In the genomic region with DNA sequence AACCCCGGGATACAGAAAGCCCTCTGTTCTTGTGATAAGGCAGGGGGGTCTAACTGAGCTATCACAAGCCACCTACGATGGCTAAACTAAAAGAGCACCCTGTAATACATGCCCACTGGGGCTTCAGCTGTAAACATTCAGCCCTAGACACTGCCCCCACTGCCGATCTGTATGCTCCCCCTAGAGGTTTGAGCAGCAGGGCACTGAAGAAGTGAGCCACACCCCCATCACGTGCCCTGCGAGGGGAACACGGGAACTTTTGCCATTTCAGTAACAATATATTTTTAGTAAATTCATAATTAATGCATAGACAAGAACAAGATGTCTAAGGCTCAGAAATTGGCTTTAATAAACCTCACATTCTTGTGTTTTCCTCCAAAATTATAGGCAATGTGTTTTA, we compare ENCODE assay signal across 16 cellular contexts.
DNase-seq lines count a peak whose midpoint lies in the region; ATAC-seq, FAIRE-seq and TF ChIP-seq lines count a peak whose summit lies in the region.
"Had no signal": no experiment of that assay in that cellular context is flagged by ENCODE, and none has a peak within 500 bp of the region (broad histone marks: within the 10 kb centered on the region; RNA-seq: fewer than 3 reads in every experiment).

No MANE protein-coding gene starts in this region.

- H3K36me3 ChIP-seq in GM12878 (ENCODE audit: control insufficient read depth in 2 of 2, insufficient read depth in 2 of 2, low read length in 1 of 2) (no peaks in the 10 kb centered on the region), ascending aorta (no peaks in the 10 kb centered on the region)
- H3K36me3 ChIP-seq: SJCRH30 had no signal

- no peak for TF ChIP-seq EP300 in GM12878 (IDR thresholded peaks at IDR 0.05; ENCODE audit: borderline replicate concordance in 1 of 2, control insufficient read depth in 1 of 2, low read depth in 2 of 2, low read length in 2 of 2)

- no peak for TF ChIP-seq CTCF in activated CD8-positive, alpha-beta T cell treated with anti-CD3 and anti-CD28 coated beads for 36 hours (IDR thresholded peaks at IDR 0.05)
- 0 out of 6 replicates have a peak, but pooled peaks of 1 of the 3 experiments have one; percentile 20 for TF ChIP-seq CTCF in GM12878 (IDR thresholded peaks at IDR 0.05 in 2 of 3, conservative IDR thresholded peaks at IDR 0.05 in 1 of 3; ENCODE audit: control insufficient read depth in 2 of 3, extremely low read depth in 1 of 3, insufficient read depth in 1 of 3, low read depth in 3 of 3, low read length in 3 of 3)
- peak; percentile 27 for TF ChIP-seq CTCF in progenitor cell of endocrine pancreas (IDR thresholded peaks at IDR 0.05; ENCODE audit: unreplicated experiment)
- no peak for TF ChIP-seq CTCF in ascending aorta (IDR thresholded peaks at IDR 0.05)

- no peak overlapping the region for H2AFZ ChIP-seq in GM12878 (ENCODE audit: control insufficient read depth, low read depth, low read length)

- FAIRE-seq in GM12878 (lab: Jason Lieb, UNC): no peak
- FAIRE-seq: colon, islet of Langerhans had no signal

- intact Hi-C loops in activated CD8-positive, alpha-beta T cell treated with anti-CD3 and anti-CD28 coated beads for 36 hours (cut with micrococcal nuclease): no loop called here
- intact Hi-C loops in GM12878 (cut with micrococcal nuclease; ENCODE audit: unreplicated experiment): no loop called here
- intact Hi-C loops in ascending aorta (cut with DNase I): no loop called here

- WGBS in GM12878 (ENCODE audit: insufficient coverage, insufficient replicate concordance, low lambda C conversion rate, missing lambda C conversion rate): 2% methylated on average over 6 of the region's 6 CpGs

- in situ Hi-C loops in GM12878 (cut with MboI): no loop called here

- no peaks in the 10 kb centered on the region for H3K9me3 ChIP-seq in GM12878 (replicated peaks; ENCODE audit: control insufficient read depth, insufficient read depth, low read length)
- H3K9me3 ChIP-seq in ascending aorta: no peaks in the 10 kb centered on the region
- H3K9me3 ChIP-seq: SJCRH30 had no signal

- H3K27ac Mint-ChIP-seq in activated CD8-positive, alpha-beta T cell treated with anti-CD3 and anti-CD28 coated beads for 36 hours: no peak overlapping the region
- no peak overlapping the region for H3K27ac Mint-ChIP-seq in activated CD8-positive, alpha-beta T cell treated with anti-CD3 and anti-CD28 coated beads, Interleukin-2, amount 10 ng/mL, durations not matched to agents 7 days and 5 days
- H3K27ac Mint-ChIP-seq in progenitor cell of endocrine pancreas: no peak overlapping the region
- H3K27ac Mint-ChIP-seq: naive thymus-derived CD4-positive, alpha-beta T cell; type B pancreatic cell had no signal

- CTCF ChIA-PET in activated CD8-positive, alpha-beta T cell treated with anti-CD3 and anti-CD28 coated beads for 36 hours (lab: Charles Lee): interaction anchor here (2.5 kb wide), 1 partner anchor 238 kb away, joined by 11 read pairs; no protein-coding TSS in a partner anchor
- CTCF ChIA-PET in activated CD8-positive, alpha-beta T cell treated with anti-CD3 and anti-CD28 coated beads, Interleukin-2, amount 10 ng/mL, durations not matched to agents 7 days and 5 days (lab: Charles Lee): no interaction called here
- CTCF ChIA-PET in GM12878 (lab: Yijun Ruan, JAX): no interaction called here

- H3K27me3 ChIP-seq in GM12878 (replicated peaks in 1 of 2; ENCODE audit: control insufficient read depth in 2 of 2, insufficient read depth in 2 of 2, low read length in 1 of 2): no peaks in the 10 kb centered on the region; a peak in 1 of 4 replicates
- no peaks in the 10 kb centered on the region for H3K27me3 ChIP-seq in ascending aorta
- H3K27me3 ChIP-seq: SJCRH30 had no signal

- peak; percentile 7 for DNase-seq in activated CD8-positive, alpha-beta T cell treated with anti-CD3 and anti-CD28 coated beads for 36 hours
- DNase-seq in activated CD8-positive, alpha-beta T cell treated with anti-CD3 and anti-CD28 coated beads, Interleukin-2, amount 10 ng/mL, durations not matched to agents 7 days and 5 days: no peak
- DNase-seq in NAMALWA (ENCODE audit: low spot score) (peak; percentile 35), GM12878 (ENCODE audit: low read depth, low spot score) (no peak), progenitor cell of endocrine pancreas (ENCODE audit: low spot score, unreplicated experiment) (no peak), GM19240 (ENCODE audit: insufficient read length, low spot score) (no peak), ascending aorta (ENCODE audit: low spot score in 2 of 2) (no peak), hippocampal formation (lab: John Stamatoyannopoulos, UW) (no peak)
- DNase-seq: activated CD4-positive, alpha-beta T cell treated with anti-CD3 and anti-CD28 coated beads, Interleukin-2, amount 50 U/mL, for 1 hour; activated naive CD4-positive, alpha-beta T cell treated with Interleukin-2 at 50 U/mL for 16 hours; EL had no signal

- no peak overlapping the region for H3K4me3 ChIP-seq in GM12878
- no peak overlapping the region for H3K4me3 ChIP-seq in ascending aorta
- H3K4me3 ChIP-seq: SJCRH30 had no signal

- no peaks in the 10 kb centered on the region for H3K36me3 Mint-ChIP-seq in activated CD8-positive, alpha-beta T cell treated with anti-CD3 and anti-CD28 coated beads for 36 hours (ENCODE audit: low read depth)
- no peaks in the 10 kb centered on the region for H3K36me3 Mint-ChIP-seq in activated CD8-positive, alpha-beta T cell treated with anti-CD3 and anti-CD28 coated beads, Interleukin-2, amount 10 ng/mL, durations not matched to agents 7 days and 5 days (ENCODE audit: low read depth)
- no peaks in the 10 kb centered on the region for H3K36me3 Mint-ChIP-seq in progenitor cell of endocrine pancreas (ENCODE audit: insufficient read depth)
- H3K36me3 Mint-ChIP-seq: naive thymus-derived CD4-positive, alpha-beta T cell; type B pancreatic cell had no signal

- H3K4me1 ChIP-seq in GM12878 (ENCODE audit: control insufficient read depth, insufficient read depth, low read length): no peaks in the 10 kb centered on the region
- no peaks in the 10 kb centered on the region for H3K4me1 ChIP-seq in ascending aorta
- H3K4me1 ChIP-seq: SJCRH30 had no signal

- no peaks in the 10 kb centered on the region for H4K20me1 ChIP-seq in GM12878 (ENCODE audit: control insufficient read depth, insufficient read depth)

- H3K4me1 Mint-ChIP-seq in activated CD8-positive, alpha-beta T cell treated with anti-CD3 and anti-CD28 coated beads for 36 hours (ENCODE audit: low read depth): no peaks in the 10 kb centered on the region
- H3K4me1 Mint-ChIP-seq in activated CD8-positive, alpha-beta T cell treated with anti-CD3 and anti-CD28 coated beads, Interleukin-2, amount 10 ng/mL, durations not matched to agents 7 days and 5 days (ENCODE audit: low read depth): no peaks in the 10 kb centered on the region
- no peaks in the 10 kb centered on the region for H3K4me1 Mint-ChIP-seq in progenitor cell of endocrine pancreas (ENCODE audit: low read depth)
- H3K4me1 Mint-ChIP-seq: naive thymus-derived CD4-positive, alpha-beta T cell had no signal

- RAD21 ChIA-PET in GM12878 (lab: Charles Lee; ENCODE audit: unreplicated experiment): no interaction called here

- H3K4me3 Mint-ChIP-seq in activated CD8-positive, alpha-beta T cell treated with anti-CD3 and anti-CD28 coated beads for 36 hours: no peak overlapping the region
- H3K4me3 Mint-ChIP-seq in activated CD8-positive, alpha-beta T cell treated with anti-CD3 and anti-CD28 coated beads, Interleukin-2, amount 10 ng/mL, durations not matched to agents 7 days and 5 days: no peak overlapping the region
- no peak overlapping the region for H3K4me3 Mint-ChIP-seq in progenitor cell of endocrine pancreas (ENCODE audit: low read depth)
- H3K4me3 Mint-ChIP-seq: naive thymus-derived CD4-positive, alpha-beta T cell; type B pancreatic cell had no signal

- no peaks in the 10 kb centered on the region for H3K79me2 ChIP-seq in GM12878 (ENCODE audit: control insufficient read depth, insufficient read depth, low read length)

- ATAC-seq in activated CD8-positive, alpha-beta T cell treated with anti-CD3 and anti-CD28 coated beads for 36 hours: peak; percentile 42
- no peak for ATAC-seq in activated CD8-positive, alpha-beta T cell treated with anti-CD3 and anti-CD28 coated beads, Interleukin-2, amount 10 ng/mL, durations not matched to agents 7 days and 5 days
- ATAC-seq in GM12878: peak; percentile 67; the same call in 2 of the 3 replicates
- ATAC-seq: naive thymus-derived CD4-positive, alpha-beta T cell had no signal

- POLR2A ChIA-PET in activated CD8-positive, alpha-beta T cell treated with anti-CD3 and anti-CD28 coated beads for 36 hours (lab: Charles Lee): no interaction called here
- POLR2A ChIA-PET in activated CD8-positive, alpha-beta T cell treated with anti-CD3 and anti-CD28 coated beads, Interleukin-2, amount 10 ng/mL, durations not matched to agents 7 days and 5 days (lab: Charles Lee): no interaction called here
- POLR2A ChIA-PET in GM12878 (lab: Charles Lee): no interaction called here

- SMC1A ChIA-PET in GM12878 (lab: Charles Lee; ENCODE audit: uncharacterized antibody, unreplicated experiment): no interaction called here

- H3K27me3 Mint-ChIP-seq in activated CD8-positive, alpha-beta T cell treated with anti-CD3 and anti-CD28 coated beads for 36 hours: peaks cover 12% of the 10 kb centered on the region
- peaks cover 12% of the 10 kb centered on the region for H3K27me3 Mint-ChIP-seq in activated CD8-positive, alpha-beta T cell treated with anti-CD3 and anti-CD28 coated beads, Interleukin-2, amount 10 ng/mL, durations not matched to agents 7 days and 5 days (ENCODE audit: low read depth)
- H3K27me3 Mint-ChIP-seq in progenitor cell of endocrine pancreas: peaks cover 9% of the 10 kb centered on the region

- no peak overlapping the region for H3K4me2 ChIP-seq in GM12878 (ENCODE audit: control insufficient read depth, insufficient read depth)

- TF ChIP-seq RAD21 in GM12878 (IDR thresholded peaks at IDR 0.05; ENCODE audit: insufficient read depth, low read depth, low read length): peak; percentile 32; the same call in 1 of the 2 replicates

- no peak overlapping the region for H3K9ac ChIP-seq in GM12878 (ENCODE audit: control insufficient read depth, insufficient read depth, low read length)

- no peak overlapping the region for H3K27ac ChIP-seq in GM12878 (ENCODE audit: control insufficient read depth, insufficient read depth)
- H3K27ac ChIP-seq in ascending aorta: no peak overlapping the region
- H3K27ac ChIP-seq: SJCRH30 had no signal

- H3K9me3 Mint-ChIP-seq in activated CD8-positive, alpha-beta T cell treated with anti-CD3 and anti-CD28 coated beads for 36 hours: no peaks in the 10 kb centered on the region
- H3K9me3 Mint-ChIP-seq in activated CD8-positive, alpha-beta T cell treated with anti-CD3 and anti-CD28 coated beads, Interleukin-2, amount 10 ng/mL, durations not matched to agents 7 days and 5 days (ENCODE audit: insufficient read depth): no peaks in the 10 kb centered on the region
- no peaks in the 10 kb centered on the region for H3K9me3 Mint-ChIP-seq in progenitor cell of endocrine pancreas (ENCODE audit: low read depth)
- H3K9me3 Mint-ChIP-seq: type B pancreatic cell had no signal

- TF ChIP-seq POLR2A in GM12878 (IDR thresholded peaks at IDR 0.05; ENCODE audit: low read depth, low read length): no peak

- no TSS peak for BruUV-seq in GM12878 (replicated peaks; lab: Mats Ljungman, UMichigan)

TF ChIP-seq in GM12878, 131 proteins besides CTCF, POLR2A, EP300 and RAD21 (continues in another document):
- TF ChIP-seq BHLHE40 (IDR thresholded peaks at IDR 0.05; ENCODE audit: borderline replicate concordance in 1 of 2, low read depth in 2 of 2, low read length in 1 of 2): 0 out of 4 replicates have a peak, but pooled peaks of 1 of the 2 experiments have one; percentile 23

Comparison
In these comparisons a context has a peak if more than half of its experiments do, and no peak if none do; other contexts are left out.
1. DNase-seq: peak in activated CD8-positive, alpha-beta T cell treated with anti-CD3 and anti-CD28 coated beads for 36 hours (single experiment) and NAMALWA (single experiment); none in activated CD8-positive, alpha-beta T cell treated with anti-CD3 and anti-CD28 coated beads, Interleukin-2, amount 10 ng/mL, durations not matched to agents 7 days and 5 days (single experiment), GM12878 (single experiment), progenitor cell of endocrine pancreas (single experiment), GM19240 (single experiment), ascending aorta (0 of 2) and hippocampal formation (0 of 2).